Comparison of ENCODE assay signal across 29 cellular contexts in genomic region chr2:624551-625347, GRCh38.
"Had no signal": no experiment of that assay in that cellular context is flagged by ENCODE, and none has a peak within 500 bp of the region (broad histone marks: within the 10 kb centered on the region; RNA-seq: fewer than 3 reads in every experiment).

No MANE protein-coding gene starts in this region.

- H3K4me1 Mint-ChIP-seq: activated B cell treated with CpG ODN at 0.5 μM for 24 hours; activated CD4-positive, alpha-beta memory T cell treated with anti-CD3 and anti-CD28 coated beads, Interleukin-2, amount 10 ng/mL, durations not matched to agents 7 days and 5 days; activated naive CD8-positive, alpha-beta T cell treated with anti-CD3 and anti-CD28 coated beads, Interleukin-2, amount 50 U/mL, for 24 hours had no signal

- H3K36me3 Mint-ChIP-seq: activated naive CD4-positive, alpha-beta T cell treated with anti-CD3 and anti-CD28 coated beads, Interleukin-2, amount 50 U/mL, for 72 hours had no signal

- H3K36me3 ChIP-seq: ascending aorta, SJSA1 had no signal

- H3K9me3 Mint-ChIP-seq: activated B cell treated with CpG ODN at 0.5 μM for 24 hours; activated CD4-positive, alpha-beta memory T cell treated with anti-CD3 and anti-CD28 coated beads, Interleukin-2, amount 10 ng/mL, durations not matched to agents 7 days and 5 days; activated naive CD4-positive, alpha-beta T cell treated with anti-CD3 and anti-CD28 coated beads, Interleukin-2, amount 50 U/mL, for 72 hours; activated naive CD8-positive, alpha-beta T cell treated with anti-CD3 and anti-CD28 coated beads, Interleukin-2, amount 50 U/mL, for 24 hours; activated T-cell treated with anti-CD3 and anti-CD28 coated beads, Interleukin-2, amount 50 U/mL, for 4 hours; IgD-negative memory B cell had no signal

- H3K9me3 ChIP-seq: ascending aorta, body of pancreas, SJSA1 had no signal

- DNase-seq: activated B cell treated with CpG ODN at 0.5 μM for 24 hours; activated CD4-positive, alpha-beta memory T cell treated with anti-CD3 and anti-CD28 coated beads, Interleukin-2, amount 10 ng/mL, durations not matched to agents 7 days and 5 days; activated CD4-positive, alpha-beta T cell treated with anti-CD3 and anti-CD28 coated beads for 1 hour; activated CD4-positive, alpha-beta T cell treated with anti-CD3 and anti-CD28 coated beads, Interleukin-2, amount 50 U/mL, for 1 hour; activated effector memory CD4-positive, alpha-beta T cell treated with anti-CD3 and anti-CD28 coated beads, Interleukin-2, amount 50 U/mL, for 16 hours; activated naive CD4-positive, alpha-beta T cell treated with Interleukin-2 at 50 U/mL for 16 hours; activated naive CD8-positive, alpha-beta T cell treated with anti-CD3 and anti-CD28 coated beads, Interleukin-2, amount 50 U/mL, for 24 hours; activated T-cell treated with anti-CD3 and anti-CD28 coated beads, Interleukin-2, amount 50 U/mL, for 4 hours; amniotic stem cell; body of pancreas; central memory CD4-positive, alpha-beta T cell; NCI-H1092; NCI-H1694; NCI-H2029; NCI-H2171 treated with DMSO at 0.1 percent for 48 hours; NCI-H226; NCI-H526; NCI-H774; NK-92 treated with Interleukin-12 subunit alpha and Interleukin-12 subunit beta, amount 100 ng/mL, for 24 hours; OCI-M1; Right ventricle myocardium superior; T-helper 17 cell; T-helper 9 cell had no signal

- H3K27me3 Mint-ChIP-seq: activated CD4-positive, alpha-beta memory T cell treated with anti-CD3 and anti-CD28 coated beads, Interleukin-2, amount 10 ng/mL, durations not matched to agents 7 days and 5 days had no signal

- H3K4me3 ChIP-seq: ascending aorta, body of pancreas, SJSA1 had no signal

- H3K27ac ChIP-seq: ascending aorta, body of pancreas, KMS-11, SJSA1 had no signal

- H3K4me3 Mint-ChIP-seq: activated B cell treated with CpG ODN at 0.5 μM for 24 hours; activated CD4-positive, alpha-beta memory T cell treated with anti-CD3 and anti-CD28 coated beads, Interleukin-2, amount 10 ng/mL, durations not matched to agents 7 days and 5 days; activated naive CD8-positive, alpha-beta T cell treated with anti-CD3 and anti-CD28 coated beads, Interleukin-2, amount 50 U/mL, for 24 hours; activated T-cell treated with anti-CD3 and anti-CD28 coated beads, Interleukin-2, amount 50 U/mL, for 4 hours; IgD-negative memory B cell; T-helper 17 cell had no signal

- ATAC-seq: activated naive CD4-positive, alpha-beta T cell treated with anti-CD3 and anti-CD28 coated beads, Interleukin-2, amount 50 U/mL, for 72 hours; activated naive CD8-positive, alpha-beta T cell treated with anti-CD3 and anti-CD28 coated beads, Interleukin-2, amount 50 U/mL, for 24 hours; activated T-cell treated with anti-CD3 and anti-CD28 coated beads, Interleukin-2, amount 50 U/mL, for 4 hours; body of pancreas; Panc1; T-helper 17 cell had no signal

- H3K27ac Mint-ChIP-seq: activated B cell treated with CpG ODN at 0.5 μM for 24 hours; activated CD4-positive, alpha-beta memory T cell treated with anti-CD3 and anti-CD28 coated beads, Interleukin-2, amount 10 ng/mL, durations not matched to agents 7 days and 5 days; activated naive CD4-positive, alpha-beta T cell treated with anti-CD3 and anti-CD28 coated beads, Interleukin-2, amount 50 U/mL, for 72 hours; activated naive CD8-positive, alpha-beta T cell treated with anti-CD3 and anti-CD28 coated beads, Interleukin-2, amount 50 U/mL, for 24 hours; IgD-negative memory B cell; T-helper 17 cell had no signal

- H3K27me3 ChIP-seq: ascending aorta, body of pancreas, SJSA1 had no signal
